ENCODE assay signal across 1 cellular context in genomic region chr7:83119002-83119358, GRCh38.
TF ChIP-seq lines count a peak whose summit lies in the region.

No MANE protein-coding gene starts in this region.

TF ChIP-seq in GM23338, 12 proteins besides CTCF, POLR2A, EP300 and RAD21 (continued from another document):
- no peak for TF ChIP-seq ZNF462 (CRISPR knock-in tag; IDR thresholded peaks at IDR 0.05)
- no peak for TF ChIP-seq JUNB (IDR thresholded peaks at IDR 0.05; ENCODE audit: unreplicated experiment)
- no peak for TF ChIP-seq EZH2phosphoT487 (IDR thresholded peaks at IDR 0.05; ENCODE audit: unreplicated experiment)
